In the genomic region with DNA sequence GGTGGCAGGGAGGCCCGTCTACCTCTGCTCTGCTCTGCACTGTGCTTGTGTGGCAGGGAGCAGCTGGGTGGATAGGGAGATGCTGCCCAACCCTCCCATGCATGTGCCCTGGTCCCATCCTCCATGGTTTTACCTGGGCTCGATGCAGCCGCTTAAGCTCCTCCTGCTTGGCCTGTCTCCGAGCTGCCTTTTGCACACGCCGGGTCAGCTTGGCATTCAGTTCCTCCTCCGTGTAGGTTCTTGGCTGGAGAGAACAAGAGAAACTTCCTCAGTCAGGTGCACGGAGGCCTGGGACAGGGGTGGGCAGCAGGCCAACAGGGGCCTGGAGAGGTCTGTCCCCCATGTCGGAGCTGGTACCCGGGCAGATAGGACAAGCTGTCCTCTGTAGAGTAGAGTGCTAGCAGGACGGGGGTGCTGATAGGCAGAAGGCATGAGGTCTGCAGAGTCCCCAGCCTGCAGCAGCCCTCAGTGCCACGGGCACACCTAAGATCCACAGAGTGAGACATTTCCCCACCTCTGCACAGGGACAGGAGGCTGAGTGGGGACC, we compare ENCODE assay signal across 23 cellular contexts. TPM values are rescaled to one million over a fixed set of nuclear protein-coding genes. Genes with fewer than 3 reads are reported as not detected.
DNase-seq lines count a peak whose midpoint lies in the region; ATAC-seq and TF ChIP-seq lines count a peak whose summit lies in the region.
"Had no signal": no experiment of that assay in that cellular context is flagged by ENCODE, and none has a peak within 500 bp of the region (broad histone marks: within the 10 kb centered on the region; RNA-seq: fewer than 3 reads in every experiment).

No MANE protein-coding gene starts in this region.

- peak; percentile 71 for DNase-seq in Right ventricle myocardium superior
- DNase-seq in cardiac septum (ENCODE audit: low spot score), result no peak
- DNase-seq in endodermal cell, result no peak
- no peak for DNase-seq in naive B cell
- peak; percentile 30 for DNase-seq in stomach
- DNase-seq in stimulated activated CD4-positive, alpha-beta T cell treated with anti-CD3 and anti-CD28 coated beads, Interleukin-2, amount 100 ng/mL, for 24 hours, result no peak
- no peak for DNase-seq in DMS 273 treated with DMSO at 0.1 percent for 48 hours (lab: John Stamatoyannopoulos, UW)
- DNase-seq: 8988T, ACHN, BE2C, GM23248, H7, NCI-H1048, NCI-H1417, NCI-H187, NCI-H2107, NCI-H524, NCI-H82, RPMI8226, SHP77 treated with DMSO at 0.1 percent for 48 hours had no signal

- intact Hi-C loops in Right ventricle myocardium superior (cut with DNase I), result no loop called here
- intact Hi-C loops in cardiac septum (cut with DNase I), result no loop called here
- intact Hi-C loops in stomach (cut with DNase I; ENCODE audit: low total_unique reads), result no loop called here

- no peak for TF ChIP-seq POLR2A in stomach (IDR thresholded peaks at IDR 0.05)

- H3K36me3 ChIP-seq in endodermal cell (ENCODE audit: control insufficient read depth, insufficient read depth, low read length) (peaks cover 5% of the 10 kb centered on the region), stomach (peaks cover 27 to 98% (median 95%) of the 10 kb centered on the region in 4 donors)

- peak; percentile 53 for ATAC-seq in Right ventricle myocardium superior (ENCODE audit: poor library complexity)
- ATAC-seq in naive B cell (ENCODE audit: low read depth in 2 of 2), result no peak
- ATAC-seq in GM18520 (IDR thresholded peaks at IDR 0.05; ENCODE audit: unreplicated experiment), result no peak

- H3K36me3 Mint-ChIP-seq in endodermal cell (ENCODE audit: low read depth), result peaks cover 41% of the 10 kb centered on the region
- peaks cover 19 to 20% of the 10 kb centered on the region in 2 donors for H3K36me3 Mint-ChIP-seq in naive B cell
- H3K36me3 Mint-ChIP-seq: CD14-positive monocyte had no signal

- H3K27ac Mint-ChIP-seq in endodermal cell (peak overlapping the region; percentile 58), naive B cell (peak overlapping the region in 4 of 6 donors; percentile 59 to 97 (median 73))

- H3K4me3 ChIP-seq in endodermal cell (ENCODE audit: low read length) (no peak overlapping the region), stomach (no peak overlapping the region)
- H3K4me3 ChIP-seq: GM23248, SK-N-MC had no signal

- WGBS in endodermal cell (ENCODE audit: insufficient coverage in 1 of 2, insufficient read length in 1 of 2), 2 experiments, result 94 to 96% methylated on average over 9 to 12 of the region's 12 CpGs
- 72 to 82% (median 81%) methylated on average over 11 to 12 of the region's 12 CpGs for whole genome bisulfite sequencing in stomach, 5 donors

- H3K9me3 Mint-ChIP-seq in endodermal cell, result no peaks in the 10 kb centered on the region
- H3K9me3 Mint-ChIP-seq in naive B cell, result no peaks in the 10 kb centered on the region
- H3K9me3 Mint-ChIP-seq: CD14-positive monocyte had no signal

- H3K4me1 ChIP-seq in endodermal cell (ENCODE audit: control insufficient read depth, insufficient read depth, low read length), result no peaks in the 10 kb centered on the region
- H3K4me1 ChIP-seq in stomach, result peaks cover 3 to 23% (median 7%) of the 10 kb centered on the region in 4 donors
- H3K4me1 ChIP-seq: BE2C had no signal

- H3K27me3 Mint-ChIP-seq in endodermal cell (ENCODE audit: insufficient read depth) (no peaks in the 10 kb centered on the region), naive B cell (no peaks in the 10 kb centered on the region)

- no peaks in the 10 kb centered on the region for H3K4me1 Mint-ChIP-seq in endodermal cell
- H3K4me1 Mint-ChIP-seq in naive B cell, result no peaks in the 10 kb centered on the region
- H3K4me1 Mint-ChIP-seq: CD14-positive monocyte had no signal

- H3K27me3 ChIP-seq in endodermal cell (ENCODE audit: control insufficient read depth, insufficient read depth, low read length, poor library complexity, severe bottlenecking) (no peaks in the 10 kb centered on the region), stomach (no peaks in the 10 kb centered on the region)
- H3K27me3 ChIP-seq: BE2C had no signal

- H3K4me3 Mint-ChIP-seq in endodermal cell, result no peak overlapping the region
- no peak overlapping the region for H3K4me3 Mint-ChIP-seq in naive B cell
- H3K4me3 Mint-ChIP-seq: CD14-positive monocyte had no signal

- H3K9me3 ChIP-seq in endodermal cell (ENCODE audit: control insufficient read depth, low read length), result no peaks in the 10 kb centered on the region
- H3K9me3 ChIP-seq in stomach, result no peaks in the 10 kb centered on the region
- H3K9me3 ChIP-seq: BE2C had no signal

- no peak for TF ChIP-seq CTCF in endodermal cell (conservative IDR thresholded peaks at IDR 0.05)
- TF ChIP-seq CTCF in stomach (IDR thresholded peaks at IDR 0.05), result no peak

- H3K9ac ChIP-seq in endodermal cell (ENCODE audit: extremely low read depth, low read length, poor library complexity, severe bottlenecking), result no peak overlapping the region
- H3K9ac ChIP-seq: GM23248 had no signal

- H3K27ac ChIP-seq in endodermal cell (ENCODE audit: low read depth, low read length) (no peak overlapping the region), stomach (no peak overlapping the region)
- H3K27ac ChIP-seq: GM23248, SK-N-MC had no signal

- no peak for TF ChIP-seq EP300 in stomach (IDR thresholded peaks at IDR 0.05)

RNA-seq across cellular contexts. Expression of a gene that starts 36.4 kb away (rescaled TPM):
- total RNA-seq in Right ventricle myocardium superior (20.0 TPM), cardiac septum (7.9 TPM), endodermal cell (10 to 100 TPM; 20.1 to 24.4 TPM), stomach (10 to 100 TPM in 4 of 5 donors, 1 to 10 TPM in 1; 1.2 to 50.9 (median 24.0) TPM)
- 22.8 TPM for polyA plus RNA-seq in endodermal cell (2013, experiment 1 of 2)
- polyA plus RNA-seq in endodermal cell (2013, experiment 2 of 2), result 19.1 TPM
- polyA plus RNA-seq in naive B cell (ENCODE audit: low read depth in 6 of 6) (10 to 100 TPM; 18.2 to 29.9 (median 23.1) TPM), stomach (10 to 100 TPM; 15.2 to 24.4 (median 15.3) TPM)

Comparison
In these comparisons a context has a peak if more than half of its experiments do, and no peak if none do; other contexts are left out.
1. DNase-seq: peak in Right ventricle myocardium superior (single experiment) and stomach (single experiment); none in cardiac septum (single experiment), endodermal cell (single experiment), naive B cell (single experiment), stimulated activated CD4-positive, alpha-beta T cell treated with anti-CD3 and anti-CD28 coated beads, Interleukin-2, amount 100 ng/mL, for 24 hours (0 of 2) and DMS 273 treated with DMSO at 0.1 percent for 48 hours (single experiment).